ENCODE assay signal across 1 cellular context in genomic region chr12:15789215-15790171, GRCh38.
A peak's percentile ranks its signal among the peaks of the same experiment; 100 is the strongest.
TF ChIP-seq lines count a peak whose summit lies in the region.

Gene EPS8 (minus strand): TSS chr12:15789388. CDS start chr12:15682951, 106,437 bp downstream.

TF ChIP-seq in HepG2, 621 proteins besides CTCF, POLR2A, EP300 and RAD21 (continued from another document and continues in another):
- TF ChIP-seq, protein P1, sequence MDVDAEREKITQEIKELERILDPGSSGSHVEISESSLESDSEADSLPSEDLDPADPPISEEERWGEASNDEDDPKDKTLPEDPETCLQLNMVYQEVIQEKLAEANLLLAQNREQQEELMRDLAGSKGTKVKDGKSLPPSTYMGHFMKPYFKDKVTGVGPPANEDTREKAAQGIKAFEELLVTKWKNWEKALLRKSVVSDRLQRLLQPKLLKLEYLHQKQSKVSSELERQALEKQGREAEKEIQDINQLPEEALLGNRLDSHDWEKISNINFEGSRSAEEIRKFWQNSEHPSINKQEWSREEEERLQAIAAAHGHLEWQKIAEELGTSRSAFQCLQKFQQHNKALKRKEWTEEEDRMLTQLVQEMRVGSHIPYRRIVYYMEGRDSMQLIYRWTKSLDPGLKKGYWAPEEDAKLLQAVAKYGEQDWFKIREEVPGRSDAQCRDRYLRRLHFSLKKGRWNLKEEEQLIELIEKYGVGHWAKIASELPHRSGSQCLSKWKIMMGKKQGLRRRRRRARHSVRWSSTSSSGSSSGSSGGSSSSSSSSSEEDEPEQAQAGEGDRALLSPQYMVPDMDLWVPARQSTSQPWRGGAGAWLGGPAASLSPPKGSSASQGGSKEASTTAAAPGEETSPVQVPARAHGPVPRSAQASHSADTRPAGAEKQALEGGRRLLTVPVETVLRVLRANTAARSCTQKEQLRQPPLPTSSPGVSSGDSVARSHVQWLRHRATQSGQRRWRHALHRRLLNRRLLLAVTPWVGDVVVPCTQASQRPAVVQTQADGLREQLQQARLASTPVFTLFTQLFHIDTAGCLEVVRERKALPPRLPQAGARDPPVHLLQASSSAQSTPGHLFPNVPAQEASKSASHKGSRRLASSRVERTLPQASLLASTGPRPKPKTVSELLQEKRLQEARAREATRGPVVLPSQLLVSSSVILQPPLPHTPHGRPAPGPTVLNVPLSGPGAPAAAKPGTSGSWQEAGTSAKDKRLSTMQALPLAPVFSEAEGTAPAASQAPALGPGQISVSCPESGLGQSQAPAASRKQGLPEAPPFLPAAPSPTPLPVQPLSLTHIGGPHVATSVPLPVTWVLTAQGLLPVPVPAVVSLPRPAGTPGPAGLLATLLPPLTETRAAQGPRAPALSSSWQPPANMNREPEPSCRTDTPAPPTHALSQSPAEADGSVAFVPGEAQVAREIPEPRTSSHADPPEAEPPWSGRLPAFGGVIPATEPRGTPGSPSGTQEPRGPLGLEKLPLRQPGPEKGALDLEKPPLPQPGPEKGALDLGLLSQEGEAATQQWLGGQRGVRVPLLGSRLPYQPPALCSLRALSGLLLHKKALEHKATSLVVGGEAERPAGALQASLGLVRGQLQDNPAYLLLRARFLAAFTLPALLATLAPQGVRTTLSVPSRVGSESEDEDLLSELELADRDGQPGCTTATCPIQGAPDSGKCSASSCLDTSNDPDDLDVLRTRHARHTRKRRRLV (CRISPR knock-in tag; IDR thresholded peaks at IDR 0.05) = peak; percentile 73; the same call in 1 of the 2 replicates
- TF ChIP-seq ZSCAN31 (CRISPR knock-in tag; IDR thresholded peaks at IDR 0.05; ENCODE audit: low read depth) (peak; percentile 99), RFX5 (IDR thresholded peaks at IDR 0.05; ENCODE audit: low read depth, low read length) (0 out of 2 replicates have a peak, but pooled peaks have one; percentile 23), IRF9 (CRISPR knock-in tag; IDR thresholded peaks at IDR 0.05; ENCODE audit: borderline replicate concordance) (peak; percentile 96), ELF1 (CRISPR knock-in tag; IDR thresholded peaks at IDR 0.05) (0 out of 2 replicates have a peak, but pooled peaks have one; percentile 45), CREM (IDR thresholded peaks at IDR 0.05) (no peak; the same call in 1 of the 2 replicates), CREM (CRISPR knock-in tag; IDR thresholded peaks at IDR 0.05) (no peak), ZXDC (CRISPR knock-in tag; IDR thresholded peaks at IDR 0.05) (peak; percentile 56), NAIF1 (CRISPR knock-in tag; IDR thresholded peaks at IDR 0.05; ENCODE audit: borderline replicate concordance) (no peak), ZNF343 (CRISPR knock-in tag; IDR thresholded peaks at IDR 0.05) (no peak), ZFP37 (CRISPR knock-in tag; IDR thresholded peaks at IDR 0.05; ENCODE audit: borderline replicate concordance) (no peak), ZNF768 (CRISPR knock-in tag; IDR thresholded peaks at IDR 0.05) (peak; percentile 63), NRL (CRISPR knock-in tag; IDR thresholded peaks at IDR 0.05; ENCODE audit: borderline replicate concordance) (peak; percentile 77; the same call in 1 of the 2 replicates), ZNF564 (CRISPR knock-in tag; IDR thresholded peaks at IDR 0.05) (peak; percentile 82; the same call in 1 of the 2 replicates), ATF7-NPFF (CRISPR knock-in tag; IDR thresholded peaks at IDR 0.05; ENCODE audit: low read depth) (peak; percentile 95), ZC3H4 (CRISPR knock-in tag; IDR thresholded peaks at IDR 0.05; ENCODE audit: borderline replicate concordance) (no peak), ZNF563 (CRISPR knock-in tag; IDR thresholded peaks at IDR 0.05) (peak; percentile 93), SUZ12 (IDR thresholded peaks at IDR 0.05; ENCODE audit: low read depth, low read length) (no peak), SALL2 (CRISPR knock-in tag; IDR thresholded peaks at IDR 0.05) (peak; percentile 67), ONECUT2 (CRISPR knock-in tag; IDR thresholded peaks at IDR 0.05) (0 out of 2 replicates have a peak, but pooled peaks have one; percentile 40), ZNF263 (CRISPR knock-in tag; IDR thresholded peaks at IDR 0.05) (peak; percentile 62; the same call in 1 of the 2 replicates), ZSCAN12 (CRISPR knock-in tag; IDR thresholded peaks at IDR 0.05) (peak; percentile 82), XRCC5 (optimal IDR thresholded peaks at IDR 0.05; ENCODE audit: low read length) (peak; percentile 93), TBL1XR1 (IDR thresholded peaks at IDR 0.05; ENCODE audit: borderline replicate concordance, low read length, partially characterized antibody) (peak; percentile 52), NCOA2 (CRISPR knock-in tag; IDR thresholded peaks at IDR 0.05) (peak; percentile 66; the same call in 1 of the 2 replicates), PAX8 (CRISPR knock-in tag; IDR thresholded peaks at IDR 0.05; ENCODE audit: borderline replicate concordance) (no peak; the same call in 1 of the 2 replicates), KDM6A (CRISPR knock-in tag; IDR thresholded peaks at IDR 0.05; ENCODE audit: low read depth) (no peak), REL (CRISPR knock-in tag; conservative IDR thresholded peaks at IDR 0.05) (peak; percentile 94), KLF12 (CRISPR knock-in tag; IDR thresholded peaks at IDR 0.05; ENCODE audit: borderline replicate concordance) (no peak), TAF15 (IDR thresholded peaks at IDR 0.05; ENCODE audit: low read depth, low read length, poor library complexity, severe bottlenecking) (peak; percentile 72), ZNF556 (CRISPR knock-in tag; IDR thresholded peaks at IDR 0.05; ENCODE audit: borderline replicate concordance) (peak; percentile 79), JUND (CRISPR knock-in tag; IDR thresholded peaks at IDR 0.05) (peak; percentile 49; the same call in 1 of the 2 replicates), TFDP2 (CRISPR knock-in tag; IDR thresholded peaks at IDR 0.05) (peak; percentile 86)
- TF ChIP-seq, protein P2, sequence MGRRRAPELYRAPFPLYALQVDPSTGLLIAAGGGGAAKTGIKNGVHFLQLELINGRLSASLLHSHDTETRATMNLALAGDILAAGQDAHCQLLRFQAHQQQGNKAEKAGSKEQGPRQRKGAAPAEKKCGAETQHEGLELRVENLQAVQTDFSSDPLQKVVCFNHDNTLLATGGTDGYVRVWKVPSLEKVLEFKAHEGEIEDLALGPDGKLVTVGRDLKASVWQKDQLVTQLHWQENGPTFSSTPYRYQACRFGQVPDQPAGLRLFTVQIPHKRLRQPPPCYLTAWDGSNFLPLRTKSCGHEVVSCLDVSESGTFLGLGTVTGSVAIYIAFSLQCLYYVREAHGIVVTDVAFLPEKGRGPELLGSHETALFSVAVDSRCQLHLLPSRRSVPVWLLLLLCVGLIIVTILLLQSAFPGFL (CRISPR knock-in tag; IDR thresholded peaks at IDR 0.05) = no peak
- TF ChIP-seq, protein P3, sequence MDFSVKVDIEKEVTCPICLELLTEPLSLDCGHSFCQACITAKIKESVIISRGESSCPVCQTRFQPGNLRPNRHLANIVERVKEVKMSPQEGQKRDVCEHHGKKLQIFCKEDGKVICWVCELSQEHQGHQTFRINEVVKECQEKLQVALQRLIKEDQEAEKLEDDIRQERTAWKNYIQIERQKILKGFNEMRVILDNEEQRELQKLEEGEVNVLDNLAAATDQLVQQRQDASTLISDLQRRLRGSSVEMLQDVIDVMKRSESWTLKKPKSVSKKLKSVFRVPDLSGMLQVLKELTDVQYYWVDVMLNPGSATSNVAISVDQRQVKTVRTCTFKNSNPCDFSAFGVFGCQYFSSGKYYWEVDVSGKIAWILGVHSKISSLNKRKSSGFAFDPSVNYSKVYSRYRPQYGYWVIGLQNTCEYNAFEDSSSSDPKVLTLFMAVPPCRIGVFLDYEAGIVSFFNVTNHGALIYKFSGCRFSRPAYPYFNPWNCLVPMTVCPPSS (IDR thresholded peaks at IDR 0.05) = no peak
- TF ChIP-seq, protein P4, sequence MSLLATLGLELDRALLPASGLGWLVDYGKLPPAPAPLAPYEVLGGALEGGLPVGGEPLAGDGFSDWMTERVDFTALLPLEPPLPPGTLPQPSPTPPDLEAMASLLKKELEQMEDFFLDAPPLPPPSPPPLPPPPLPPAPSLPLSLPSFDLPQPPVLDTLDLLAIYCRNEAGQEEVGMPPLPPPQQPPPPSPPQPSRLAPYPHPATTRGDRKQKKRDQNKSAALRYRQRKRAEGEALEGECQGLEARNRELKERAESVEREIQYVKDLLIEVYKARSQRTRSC (CRISPR knock-in tag; IDR thresholded peaks at IDR 0.05; ENCODE audit: low read depth) = no peak
- TF ChIP-seq, protein P5, sequence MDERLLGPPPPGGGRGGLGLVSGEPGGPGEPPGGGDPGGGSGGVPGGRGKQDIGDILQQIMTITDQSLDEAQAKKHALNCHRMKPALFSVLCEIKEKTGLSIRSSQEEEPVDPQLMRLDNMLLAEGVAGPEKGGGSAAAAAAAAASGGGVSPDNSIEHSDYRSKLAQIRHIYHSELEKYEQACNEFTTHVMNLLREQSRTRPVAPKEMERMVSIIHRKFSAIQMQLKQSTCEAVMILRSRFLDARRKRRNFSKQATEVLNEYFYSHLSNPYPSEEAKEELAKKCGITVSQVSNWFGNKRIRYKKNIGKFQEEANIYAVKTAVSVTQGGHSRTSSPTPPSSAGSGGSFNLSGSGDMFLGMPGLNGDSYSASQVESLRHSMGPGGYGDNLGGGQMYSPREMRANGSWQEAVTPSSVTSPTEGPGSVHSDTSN (CRISPR knock-in tag; IDR thresholded peaks at IDR 0.05) = no peak
- TF ChIP-seq, protein P6, sequence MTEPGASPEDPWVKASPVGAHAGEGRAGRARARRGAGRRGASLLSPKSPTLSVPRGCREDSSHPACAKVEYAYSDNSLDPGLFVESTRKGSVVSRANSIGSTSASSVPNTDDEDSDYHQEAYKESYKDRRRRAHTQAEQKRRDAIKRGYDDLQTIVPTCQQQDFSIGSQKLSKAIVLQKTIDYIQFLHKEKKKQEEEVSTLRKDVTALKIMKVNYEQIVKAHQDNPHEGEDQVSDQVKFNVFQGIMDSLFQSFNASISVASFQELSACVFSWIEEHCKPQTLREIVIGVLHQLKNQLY (CRISPR knock-in tag; IDR thresholded peaks at IDR 0.05) = no peak; the same call in 1 of the 2 replicates
- TF ChIP-seq, protein P7, sequence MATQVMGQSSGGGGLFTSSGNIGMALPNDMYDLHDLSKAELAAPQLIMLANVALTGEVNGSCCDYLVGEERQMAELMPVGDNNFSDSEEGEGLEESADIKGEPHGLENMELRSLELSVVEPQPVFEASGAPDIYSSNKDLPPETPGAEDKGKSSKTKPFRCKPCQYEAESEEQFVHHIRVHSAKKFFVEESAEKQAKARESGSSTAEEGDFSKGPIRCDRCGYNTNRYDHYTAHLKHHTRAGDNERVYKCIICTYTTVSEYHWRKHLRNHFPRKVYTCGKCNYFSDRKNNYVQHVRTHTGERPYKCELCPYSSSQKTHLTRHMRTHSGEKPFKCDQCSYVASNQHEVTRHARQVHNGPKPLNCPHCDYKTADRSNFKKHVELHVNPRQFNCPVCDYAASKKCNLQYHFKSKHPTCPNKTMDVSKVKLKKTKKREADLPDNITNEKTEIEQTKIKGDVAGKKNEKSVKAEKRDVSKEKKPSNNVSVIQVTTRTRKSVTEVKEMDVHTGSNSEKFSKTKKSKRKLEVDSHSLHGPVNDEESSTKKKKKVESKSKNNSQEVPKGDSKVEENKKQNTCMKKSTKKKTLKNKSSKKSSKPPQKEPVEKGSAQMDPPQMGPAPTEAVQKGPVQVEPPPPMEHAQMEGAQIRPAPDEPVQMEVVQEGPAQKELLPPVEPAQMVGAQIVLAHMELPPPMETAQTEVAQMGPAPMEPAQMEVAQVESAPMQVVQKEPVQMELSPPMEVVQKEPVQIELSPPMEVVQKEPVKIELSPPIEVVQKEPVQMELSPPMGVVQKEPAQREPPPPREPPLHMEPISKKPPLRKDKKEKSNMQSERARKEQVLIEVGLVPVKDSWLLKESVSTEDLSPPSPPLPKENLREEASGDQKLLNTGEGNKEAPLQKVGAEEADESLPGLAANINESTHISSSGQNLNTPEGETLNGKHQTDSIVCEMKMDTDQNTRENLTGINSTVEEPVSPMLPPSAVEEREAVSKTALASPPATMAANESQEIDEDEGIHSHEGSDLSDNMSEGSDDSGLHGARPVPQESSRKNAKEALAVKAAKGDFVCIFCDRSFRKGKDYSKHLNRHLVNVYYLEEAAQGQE (IDR thresholded peaks at IDR 0.05; ENCODE audit: borderline replicate concordance in 1 of 2, low read depth in 1 of 2, low read length in 2 of 2) = peak in 1 of 2 experiments; percentile 44; a peak in 2 of 4 replicates
- TF ChIP-seq, protein P8, sequence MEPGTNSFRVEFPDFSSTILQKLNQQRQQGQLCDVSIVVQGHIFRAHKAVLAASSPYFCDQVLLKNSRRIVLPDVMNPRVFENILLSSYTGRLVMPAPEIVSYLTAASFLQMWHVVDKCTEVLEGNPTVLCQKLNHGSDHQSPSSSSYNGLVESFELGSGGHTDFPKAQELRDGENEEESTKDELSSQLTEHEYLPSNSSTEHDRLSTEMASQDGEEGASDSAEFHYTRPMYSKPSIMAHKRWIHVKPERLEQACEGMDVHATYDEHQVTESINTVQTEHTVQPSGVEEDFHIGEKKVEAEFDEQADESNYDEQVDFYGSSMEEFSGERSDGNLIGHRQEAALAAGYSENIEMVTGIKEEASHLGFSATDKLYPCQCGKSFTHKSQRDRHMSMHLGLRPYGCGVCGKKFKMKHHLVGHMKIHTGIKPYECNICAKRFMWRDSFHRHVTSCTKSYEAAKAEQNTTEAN (CRISPR knock-in tag; conservative IDR thresholded peaks at IDR 0.05) = peak; percentile 88
